8 cellular contexts compared by ENCODE assay signal in the genomic region with DNA sequence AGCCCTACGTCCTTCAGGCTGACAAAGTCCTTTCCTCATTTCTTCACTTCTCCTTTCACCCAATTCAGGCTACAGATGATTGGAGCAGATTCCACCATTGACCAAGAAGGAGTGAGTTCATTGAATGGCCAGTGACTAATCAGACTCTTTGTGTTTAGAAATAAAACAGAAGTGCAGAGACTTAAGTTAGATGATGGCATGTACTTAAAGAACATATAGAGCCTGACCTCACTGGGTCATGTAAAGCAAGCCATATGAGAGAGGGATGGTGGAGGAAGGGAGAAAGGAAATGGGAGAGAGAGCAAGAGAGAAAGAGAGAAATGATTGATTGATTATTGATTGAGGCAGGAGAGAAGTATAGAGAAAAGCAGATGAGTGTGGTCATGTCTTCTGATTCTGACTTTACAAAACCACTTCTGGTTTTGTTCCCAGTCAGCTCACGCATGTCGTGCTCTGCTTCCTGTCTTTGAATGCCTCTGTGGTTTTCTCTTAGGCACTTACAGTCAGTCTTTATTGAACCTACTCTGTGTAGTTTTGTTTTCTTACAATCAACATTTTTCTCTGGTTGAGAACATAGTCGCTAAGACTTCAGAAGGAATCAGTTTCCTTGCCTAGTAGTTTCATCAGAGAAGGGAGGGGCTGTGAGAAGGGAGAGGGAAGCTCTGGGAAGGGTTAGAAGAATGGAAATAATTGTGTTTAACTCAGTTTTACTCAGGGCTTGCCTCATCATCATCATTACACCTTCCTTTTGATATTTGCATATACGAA.
DNase-seq lines count a peak whose midpoint lies in the region; ATAC-seq, FAIRE-seq and TF ChIP-seq lines count a peak whose summit lies in the region.

No MANE protein-coding gene starts in this region.

- intact Hi-C loops in prostate gland (cut with DNase I): no loop called here

- H3K4me3 ChIP-seq in astrocyte (ENCODE audit: insufficient read depth, low read depth, low read length) (no peak overlapping the region), lung (no peak overlapping the region), tibial nerve (no peak overlapping the region), prostate gland (no peak overlapping the region)

- peak; percentile 85 for FAIRE-seq in astrocyte (lab: Jason Lieb, UNC)

- H3K27ac ChIP-seq in astrocyte (ENCODE audit: low read depth, low read length) (peak overlapping the region; percentile 53), lung (ENCODE audit: low read depth in 1 of 2, low read length in 1 of 2) (peak overlapping the region in 1 of 2 donors; percentile 88), tibial nerve (peak overlapping the region in 3 of 4 donors; percentile 29 to 81 (median 67)), prostate gland (peak overlapping the region in 1 of 2 donors; percentile 1)

- no peak for TF ChIP-seq CTCF in astrocyte (IDR thresholded peaks at IDR 0.05; ENCODE audit: insufficient read depth, low read depth, low read length)
- no peak for TF ChIP-seq CTCF in lung (IDR thresholded peaks at IDR 0.05; ENCODE audit: control extremely low read depth, extremely low read depth)
- no peak for TF ChIP-seq CTCF in tibial nerve (IDR thresholded peaks at IDR 0.05)
- no peak for TF ChIP-seq CTCF in prostate gland (IDR thresholded peaks at IDR 0.05)

- DNase-seq in RPMI8226 (peak; percentile 40), astrocyte (ENCODE audit: low read depth) (peak; percentile 91), lung (ENCODE audit: low spot score) (no peak), tibial nerve (ENCODE audit: low spot score in 2 of 2) (no peak), prostate gland (ENCODE audit: low spot score) (no peak), NCI-H1436 treated with DMSO at 0.1 percent for 48 hours (lab: John Stamatoyannopoulos, UW) (no peak)

- peak overlapping the region; percentile 89 for H3K27ac Mint-ChIP-seq in astrocyte (ENCODE audit: unreplicated experiment)

- no peak overlapping the region for H3K4me3 Mint-ChIP-seq in astrocyte (ENCODE audit: unreplicated experiment)

- no peaks in the 10 kb centered on the region for H3K9me3 ChIP-seq in astrocyte (ENCODE audit: insufficient read depth, low read depth, low read length)
- no peaks in the 10 kb centered on the region for H3K9me3 ChIP-seq in lung (ENCODE audit: control insufficient read depth in 2 of 2, insufficient read depth in 1 of 2, low read length in 1 of 2)
- H3K9me3 ChIP-seq in tibial nerve: no peaks in the 10 kb centered on the region
- no peaks in the 10 kb centered on the region for H3K9me3 ChIP-seq in prostate gland

- H3K4me2 ChIP-seq in astrocyte (ENCODE audit: low read length): peak overlapping the region; percentile 56

- H3K36me3 Mint-ChIP-seq in astrocyte (ENCODE audit: low read depth, unreplicated experiment): no peaks in the 10 kb centered on the region

- H3K36me3 ChIP-seq in astrocyte (ENCODE audit: insufficient read depth, low read length) (no peaks in the 10 kb centered on the region), lung (ENCODE audit: control insufficient read depth in 2 of 2, insufficient read depth in 2 of 2, low read length in 2 of 2) (no peaks in the 10 kb centered on the region), tibial nerve (no peaks in the 10 kb centered on the region), prostate gland (no peaks in the 10 kb centered on the region)

- H3K4me1 ChIP-seq in astrocyte (ENCODE audit: insufficient read depth, low read length) (peaks cover 14% of the 10 kb centered on the region), lung (ENCODE audit: control insufficient read depth in 2 of 2, insufficient read depth in 2 of 2, low read length in 2 of 2) (peaks cover 0 to 4% of the 10 kb centered on the region in 2 donors), tibial nerve (peaks cover 0 to 54% (median 16%) of the 10 kb centered on the region in 4 donors), prostate gland (replicated peaks) (no peaks in the 10 kb centered on the region)

- peak in 1 of 2 donors; percentile 58 for TF ChIP-seq EP300 in tibial nerve (IDR thresholded peaks at IDR 0.05)

- H3K27me3 Mint-ChIP-seq in astrocyte (ENCODE audit: low read depth, unreplicated experiment): no peaks in the 10 kb centered on the region

- H3K27me3 ChIP-seq in astrocyte (ENCODE audit: insufficient read depth, low read length) (no peaks in the 10 kb centered on the region), lung (ENCODE audit: control insufficient read depth, insufficient read depth) (no peaks in the 10 kb centered on the region), tibial nerve (no peaks in the 10 kb centered on the region), prostate gland (replicated peaks; ENCODE audit: insufficient read depth) (no peaks in the 10 kb centered on the region)

- TF ChIP-seq POLR2A in tibial nerve (IDR thresholded peaks at IDR 0.05) (no peak), prostate gland (IDR thresholded peaks at IDR 0.05) (no peak)

- peak overlapping the region; percentile 25 for H2AFZ ChIP-seq in astrocyte (ENCODE audit: low read depth, low read length)

- H3K9me3 Mint-ChIP-seq in astrocyte (ENCODE audit: unreplicated experiment): no peaks in the 10 kb centered on the region

- H4K20me1 ChIP-seq in astrocyte (ENCODE audit: insufficient read depth, low read length): no peaks in the 10 kb centered on the region

- H3K79me2 ChIP-seq in astrocyte (ENCODE audit: insufficient read depth, low read length): no peaks in the 10 kb centered on the region

- ATAC-seq in GM18499 (IDR thresholded peaks at IDR 0.05; ENCODE audit: insufficient read depth, unreplicated experiment) (peak; percentile 98), HG02759 (IDR thresholded peaks at IDR 0.05; ENCODE audit: unreplicated experiment) (peak; percentile 99), lung (ENCODE audit: insufficient read depth, low FRiP score) (peak; percentile 59)

- peaks cover 17% of the 10 kb centered on the region for H3K4me1 Mint-ChIP-seq in astrocyte (ENCODE audit: low read depth, unreplicated experiment)

- 21 to 44% methylated on average over 5 of the region's 5 CpGs for WGBS in lung, 2 donors
- WGBS in tibial nerve, 2 donors: 52 to 56% methylated on average over 5 of the region's 5 CpGs
- 78% methylated on average over 5 of the region's 5 CpGs for WGBS in prostate gland

- peak overlapping the region; percentile 14 for H3K9ac ChIP-seq in astrocyte (ENCODE audit: low read length)

Comparison
In these comparisons a context has a peak if more than half of its experiments do, and no peak if none do; other contexts are left out.
1. DNase-seq: peak in RPMI8226 (single experiment) and astrocyte (single experiment); none in lung (single experiment), tibial nerve (0 of 2), prostate gland (single experiment) and NCI-H1436 treated with DMSO at 0.1 percent for 48 hours (single experiment).
2. Peak in every context shown above with its lines, with median percentiles within 50 percentile points of each other: ATAC-seq.